ENCODE assay signal across 10 cellular contexts in genomic region chr7:25260862-25261454, GRCh38. TPM values are rescaled to one million over a fixed set of nuclear protein-coding genes. Genes with fewer than 3 reads are reported as not detected.
DNase-seq lines count a peak whose midpoint lies in the region; ATAC-seq and TF ChIP-seq lines count a peak whose summit lies in the region.
"Had no signal": no experiment of that assay in that cellular context is flagged by ENCODE, and none has a peak within 500 bp of the region (broad histone marks: within the 10 kb centered on the region; RNA-seq: fewer than 3 reads in every experiment).

No MANE protein-coding gene starts in this region.

- WGBS in right cardiac atrium: 36% methylated on average over 4 of the region's 5 CpGs

- H3K4me1 ChIP-seq in ACC112 (ENCODE audit: control insufficient read depth, insufficient read depth, low read length, unreplicated experiment) (peaks cover 4% of the 10 kb centered on the region), OCI-LY1 (ENCODE audit: insufficient read depth, low read length, severe bottlenecking) (peaks cover 10% of the 10 kb centered on the region), right cardiac atrium (ENCODE audit: control insufficient read depth, insufficient read depth, low read length) (no peaks in the 10 kb centered on the region), HAP-1 (peaks cover 4% of the 10 kb centered on the region)

- H3K4me3 ChIP-seq in ACC112 (ENCODE audit: low read depth, low read length) (peak overlapping the region; percentile 61), OCI-LY1 (ENCODE audit: low read depth, low read length, poor library complexity, severe bottlenecking) (no peak overlapping the region), fibroblast of pulmonary artery (replicated peaks; ENCODE audit: low read depth, low read length) (no peak overlapping the region), right cardiac atrium (ENCODE audit: low read length) (no peak overlapping the region), HAP-1 (no peak overlapping the region)
- H3K4me3 ChIP-seq: thoracic aorta had no signal

- no peaks in the 10 kb centered on the region for H3K9me2 ChIP-seq in OCI-LY1 (ENCODE audit: low read depth, low read length)

- no peaks in the 10 kb centered on the region for H3F3A ChIP-seq in OCI-LY1 (ENCODE audit: insufficient read depth, low read length)

- no peaks in the 10 kb centered on the region for H3K9me3 ChIP-seq in OCI-LY1 (ENCODE audit: low read length)
- H3K9me3 ChIP-seq in right cardiac atrium (ENCODE audit: control insufficient read depth, low read length): no peaks in the 10 kb centered on the region
- H3K9me3 ChIP-seq in HAP-1: no peaks in the 10 kb centered on the region
- H3K9me3 ChIP-seq: thoracic aorta had no signal

- ATAC-seq in GM18867 (IDR thresholded peaks at IDR 0.05; ENCODE audit: unreplicated experiment): peak; percentile 69
- no peak for ATAC-seq in right cardiac atrium
- no peak for ATAC-seq in Right ventricle myocardium superior (ENCODE audit: poor library complexity)
- ATAC-seq in GM18907 (IDR thresholded peaks at IDR 0.05; ENCODE audit: unreplicated experiment): no peak

- peak; percentile 67 for DNase-seq in fibroblast of pulmonary artery (ENCODE audit: low read depth)
- DNase-seq in right cardiac atrium: no peak
- no peak for DNase-seq in Right ventricle myocardium superior
- DNase-seq in HAP-1 (ENCODE audit: low spot score in 2 of 2): no peak

- TF ChIP-seq CTCF in OCI-LY1 (IDR thresholded peaks at IDR 0.05; ENCODE audit: low read length) (no peak), fibroblast of pulmonary artery (IDR thresholded peaks at IDR 0.05; ENCODE audit: low read length, missing control alignments) (no peak)

- in situ Hi-C loops in HAP-1 (cut with MboI; ENCODE audit: low sequenced_read_pairs): loop anchor here (5.0 kb wide), 1 partner anchor 126 kb away; no protein-coding TSS in a partner anchor

- H3K27ac ChIP-seq in ACC112 (ENCODE audit: low read depth, low read length): no peak overlapping the region
- H3K27ac ChIP-seq in OCI-LY1 (ENCODE audit: low read depth, low read length, poor library complexity, severe bottlenecking): no peak overlapping the region
- H3K27ac ChIP-seq in right cardiac atrium (ENCODE audit: low read length): no peak overlapping the region
- H3K27ac ChIP-seq: thoracic aorta had no signal

- peak overlapping the region; percentile 56 for H2AFZ ChIP-seq in ACC112 (ENCODE audit: low read length, unreplicated experiment)
- no peak overlapping the region for H2AFZ ChIP-seq in OCI-LY1 (ENCODE audit: low read length)

- 0 out of 2 replicates have a peak overlapping the region, but pooled peaks have one; percentile 7 for H3K4me2 ChIP-seq in OCI-LY1 (ENCODE audit: low read length)

- H3K36me3 ChIP-seq in ACC112 (ENCODE audit: insufficient read depth, low read length): no peaks in the 10 kb centered on the region
- no peaks in the 10 kb centered on the region for H3K36me3 ChIP-seq in OCI-LY1 (ENCODE audit: insufficient read depth, low read length)
- no peaks in the 10 kb centered on the region for H3K36me3 ChIP-seq in HAP-1 (replicated peaks)
- H3K36me3 ChIP-seq: thoracic aorta had no signal

- intact Hi-C loops in right cardiac atrium (cut with DNase I): loop anchor here in 3 of 4 donors (2.0 to 10.0 kb wide), 5 partner anchors 126 to 594 kb away; no protein-coding TSS in a partner anchor
- intact Hi-C loops in Right ventricle myocardium superior (cut with DNase I): loop anchor here (2.0 kb wide), 1 partner anchor 130 kb away; no protein-coding TSS in a partner anchor

- peaks cover 11% of the 10 kb centered on the region for H3K27me3 ChIP-seq in ACC112 (ENCODE audit: insufficient read depth, low read length)
- no peaks in the 10 kb centered on the region for H3K27me3 ChIP-seq in OCI-LY1 (ENCODE audit: insufficient read depth, low read length)
- H3K27me3 ChIP-seq in right cardiac atrium (ENCODE audit: control insufficient read depth, insufficient read depth): no peaks in the 10 kb centered on the region
- peaks cover 7% of the 10 kb centered on the region; the same call in 1 of the 2 replicates for H3K27me3 ChIP-seq in HAP-1 (ENCODE audit: low read depth)

- H3K79me2 ChIP-seq in ACC112 (ENCODE audit: control insufficient read depth, insufficient read depth, low read length, unreplicated experiment) (no peaks in the 10 kb centered on the region), OCI-LY1 (ENCODE audit: insufficient read depth, low read length) (no peaks in the 10 kb centered on the region)

- no peak overlapping the region for H3K9ac ChIP-seq in OCI-LY1 (ENCODE audit: low read length)

- H4K20me1 ChIP-seq in OCI-LY1 (ENCODE audit: insufficient read depth, low read length): no peaks in the 10 kb centered on the region

RNA-seq across cellular contexts. Expression of gene NPVF, which starts 32.7 kb away (rescaled TPM):
- total RNA-seq in right cardiac atrium (not detected), Right ventricle myocardium superior (not detected)
- not detected for polyA plus RNA-seq in right cardiac atrium
- total RNA-seq: kidney epithelial cell, thoracic aorta had no signal
